Comparison of ENCODE assay signal across 8 cellular contexts in the genomic region with DNA sequence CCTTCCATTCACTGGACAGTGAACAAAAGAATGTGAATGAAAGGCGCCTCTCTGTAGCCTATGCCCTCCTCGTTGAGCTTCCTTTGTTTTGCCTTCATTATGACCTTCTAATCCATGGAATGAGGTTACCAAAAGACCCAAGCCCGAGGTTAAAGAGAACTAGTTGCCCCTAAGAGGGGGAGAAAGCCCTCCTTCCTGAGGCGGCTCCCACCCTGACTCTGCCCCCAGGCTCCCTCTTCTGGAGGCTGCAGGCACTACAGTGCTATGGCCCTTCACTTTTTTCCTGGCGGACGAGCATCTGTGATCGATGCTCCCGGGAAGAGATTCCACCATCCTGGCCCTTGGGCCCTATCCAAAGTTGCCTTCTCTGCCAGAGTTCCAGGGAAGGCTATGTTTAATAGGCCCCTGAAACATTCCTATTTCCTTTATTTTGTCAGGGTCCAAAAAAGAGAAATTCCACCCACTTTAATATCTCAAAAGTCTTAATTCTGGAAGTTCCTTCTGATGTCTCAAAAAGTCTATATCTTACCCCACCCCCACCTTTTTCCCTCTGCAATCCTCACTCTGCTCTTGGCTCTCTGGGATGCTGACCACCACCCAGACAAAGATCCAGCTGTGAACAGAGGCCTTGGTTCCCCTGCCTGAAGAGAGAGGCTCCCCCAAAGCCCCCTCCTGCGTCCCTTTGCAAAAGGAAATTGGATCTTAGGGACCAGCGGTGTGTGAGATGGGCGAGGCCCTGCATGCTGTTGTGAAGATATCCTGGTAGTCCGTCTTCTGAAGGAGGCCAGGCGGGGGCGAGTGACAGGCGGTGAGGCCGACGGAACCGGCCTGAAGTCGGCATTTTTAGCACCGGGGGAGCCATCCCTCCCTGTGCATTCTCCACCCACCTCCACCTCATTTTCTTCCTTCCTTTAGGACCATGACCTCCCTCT.
DNase-seq lines count a peak whose midpoint lies in the region; ATAC-seq lines count a peak whose summit lies in the region.

No MANE protein-coding gene starts in this region.

- H3K36me3 Mint-ChIP-seq in activated T-helper 2 cell treated with anti-CD3 and anti-CD28 coated beads, Interferon-gamma antibody, Interleukin-2, Interleukin-4, amounts not matched to agents 10 μg/mL and 5 μg/mL and 100 μg/mL, durations not matched to agents 14 hours and 24 hours and 36 hours (ENCODE audit: low read depth): no peaks in the 10 kb centered on the region

- no peaks in the 10 kb centered on the region for H3K4me1 Mint-ChIP-seq in activated T-helper 2 cell treated with anti-CD3 and anti-CD28 coated beads, Interferon-gamma antibody, Interleukin-2, Interleukin-4, amounts not matched to agents 10 μg/mL and 5 μg/mL and 100 μg/mL, durations not matched to agents 14 hours and 24 hours and 36 hours (ENCODE audit: low read depth)

- no peak overlapping the region for H3K27ac Mint-ChIP-seq in activated T-helper 2 cell treated with anti-CD3 and anti-CD28 coated beads, Interferon-gamma antibody, Interleukin-2, Interleukin-4, amounts not matched to agents 10 μg/mL and 5 μg/mL and 100 μg/mL, durations not matched to agents 14 hours and 24 hours and 36 hours

- H3K27me3 Mint-ChIP-seq in activated T-helper 2 cell treated with anti-CD3 and anti-CD28 coated beads, Interferon-gamma antibody, Interleukin-2, Interleukin-4, amounts not matched to agents 10 μg/mL and 5 μg/mL and 100 μg/mL, durations not matched to agents 14 hours and 24 hours and 36 hours (ENCODE audit: low read depth): peaks cover 2% of the 10 kb centered on the region

- no peaks in the 10 kb centered on the region for H3K9me3 Mint-ChIP-seq in activated T-helper 2 cell treated with anti-CD3 and anti-CD28 coated beads, Interferon-gamma antibody, Interleukin-2, Interleukin-4, amounts not matched to agents 10 μg/mL and 5 μg/mL and 100 μg/mL, durations not matched to agents 14 hours and 24 hours and 36 hours

- DNase-seq in CD1c-positive myeloid dendritic cell (ENCODE audit: extremely low spot score) (peak; percentile 33), NCI-H82 (lab: John Stamatoyannopoulos, UW) (peak; percentile 86), germinal center (ENCODE audit: low spot score) (peak; percentile 54), posterior vena cava (ENCODE audit: low spot score) (peak; percentile 85)
- peak; percentile 14 for DNase-seq in activated T-helper 2 cell treated with anti-CD3 and anti-CD28 coated beads, Interferon-gamma antibody, Interleukin-2, Interleukin-4, amounts not matched to agents 10 μg/mL and 5 μg/mL and 100 μg/mL, durations not matched to agents 14 hours and 24 hours and 36 hours (ENCODE audit: low spot score)

- ATAC-seq in GM21529 (IDR thresholded peaks at IDR 0.05; ENCODE audit: unreplicated experiment): peak; percentile 61
- ATAC-seq in GM18909 (IDR thresholded peaks at IDR 0.05; ENCODE audit: poor library complexity, unreplicated experiment): no peak
- no peak for ATAC-seq in HG03175 (IDR thresholded peaks at IDR 0.05; ENCODE audit: unreplicated experiment)

- no peak overlapping the region for H3K4me3 Mint-ChIP-seq in activated T-helper 2 cell treated with anti-CD3 and anti-CD28 coated beads, Interferon-gamma antibody, Interleukin-2, Interleukin-4, amounts not matched to agents 10 μg/mL and 5 μg/mL and 100 μg/mL, durations not matched to agents 14 hours and 24 hours and 36 hours (ENCODE audit: low read depth)

- intact Hi-C loops in activated T-helper 2 cell treated with anti-CD3 and anti-CD28 coated beads, Interferon-gamma antibody, Interleukin-2, Interleukin-4, amounts not matched to agents 10 μg/mL and 5 μg/mL and 100 μg/mL, durations not matched to agents 14 hours and 24 hours and 36 hours (cut with micrococcal nuclease): no loop called here
- intact Hi-C loops in posterior vena cava (cut with DNase I): loop anchor here (2.0 to 5.0 kb wide), 4 partner anchors 38 to 397 kb away; a partner anchor contains a TSS

Comparison
In these comparisons a context has a peak if more than half of its experiments do, and no peak if none do; other contexts are left out.
1. DNase-seq: peak in every context shown above with its lines; median percentile 86 in NCI-H82; 85 in posterior vena cava; 54 in germinal center; 33 in CD1c-positive myeloid dendritic cell; 14 in activated T-helper 2 cell treated with anti-CD3 and anti-CD28 coated beads, Interferon-gamma antibody, Interleukin-2, Interleukin-4, amounts not matched to agents 10 μg/mL and 5 μg/mL and 100 μg/mL, durations not matched to agents 14 hours and 24 hours and 36 hours.